In genomic region chrX:18676050-18676449, GRCh38 we compare ENCODE assay signal across 16 cellular contexts. TPM values are rescaled to one million over a fixed set of nuclear protein-coding genes. Genes with fewer than 3 reads are reported as not detected.
A peak's percentile ranks its signal among the peaks of the same experiment; 100 is the strongest.
DNase-seq lines count a peak whose midpoint lies in the region; ATAC-seq, FAIRE-seq and TF ChIP-seq lines count a peak whose summit lies in the region.
"Had no signal": no experiment of that assay in that cellular context is flagged by ENCODE, and none has a peak within 500 bp of the region (broad histone marks: within the 10 kb centered on the region; RNA-seq: fewer than 3 reads in every experiment).

No MANE protein-coding gene starts in this region.

- intact Hi-C loops in activated CD4-positive, alpha-beta T cell treated with anti-CD3 and anti-CD28 coated beads for 36 hours (cut with DNase I, micrococcal nuclease), result loop anchor here (10.0 kb wide), 4 partner anchors 251 to 941 kb away; partner anchors contain the start of genes CDKL5 (in 1 of the 2), PDHA1 (in 1 of the 2), PHKA2 (in 1 of the 2) and SCML1 (in 1 of the 2)
- intact Hi-C loops in activated T-helper 1 cell treated with anti-CD3 and anti-CD28 coated beads, Interleukin-12 subunit alpha, Interleukin-12 subunit beta, Interleukin-2, Interleukin-4 antibody, amounts not matched to agents 30 ng/mL and 10 ng/mL and 1 ng/mL, durations not matched to agents 14 hours and 24 hours and 36 hours (cut with micrococcal nuclease), result loop anchor here (10.0 kb wide), 1 partner anchor 941 kb away; the partner anchor contains the start of gene SCML1
- intact Hi-C loops in gastrocnemius medialis (cut with DNase I; ENCODE audit: low total_unique reads), result loop anchor here (10.0 kb wide), 1 partner anchor 669 kb away; the partner anchor contains the start of gene PDHA1

- H3K4me1 ChIP-seq in gastrocnemius medialis, result peaks cover 0 to 4% of the 10 kb centered on the region in 2 donors
- H3K4me1 ChIP-seq: right atrium auricular region, thyroid gland had no signal

- no peak for ATAC-seq in activated CD4-positive, alpha-beta T cell treated with anti-CD3 and anti-CD28 coated beads for 36 hours
- ATAC-seq in gastrocnemius medialis (no peak), GM21367 (IDR thresholded peaks at IDR 0.05; ENCODE audit: unreplicated experiment) (no peak)

- H3K4me3 ChIP-seq in gastrocnemius medialis, result no peak overlapping the region

- TF ChIP-seq POLR2A in GM12891 (IDR thresholded peaks at IDR 0.05; ENCODE audit: low read depth, low read length) (no peak), gastrocnemius medialis (IDR thresholded peaks at IDR 0.05) (no peak)

- FAIRE-seq in GM12891 (lab: Jason Lieb, UNC), result peak; percentile 80

- CTCF ChIA-PET in activated CD4-positive, alpha-beta T cell treated with anti-CD3 and anti-CD28 coated beads for 36 hours (lab: Charles Lee), result interaction anchor here (1.2 to 1.3 kb wide), 2 partner anchors 8 to 251 kb away, joined by 3 read pairs; partner anchors contain the start of gene CDKL5

- H3K27me3 ChIP-seq in gastrocnemius medialis, result no peaks in the 10 kb centered on the region
- H3K27me3 ChIP-seq: right atrium auricular region, thyroid gland had no signal

- no peaks in the 10 kb centered on the region for H3K36me3 ChIP-seq in gastrocnemius medialis
- H3K36me3 ChIP-seq: left ventricle myocardium inferior, right atrium auricular region, thyroid gland had no signal

- peak overlapping the region; percentile 63 for H3K4me3 Mint-ChIP-seq in activated CD4-positive, alpha-beta T cell treated with anti-CD3 and anti-CD28 coated beads for 36 hours
- H3K4me3 Mint-ChIP-seq in activated T-helper 1 cell treated with anti-CD3 and anti-CD28 coated beads, Interleukin-12 subunit alpha, Interleukin-12 subunit beta, Interleukin-2, Interleukin-4 antibody, amounts not matched to agents 30 ng/mL and 10 ng/mL and 1 ng/mL, durations not matched to agents 14 hours and 24 hours and 36 hours, result peak overlapping the region; percentile 30
- peak overlapping the region; percentile 78 to 81 (median 80) for H3K4me3 Mint-ChIP-seq in nephron

- H3K9me3 ChIP-seq in gastrocnemius medialis, result no peaks in the 10 kb centered on the region
- H3K9me3 ChIP-seq: left ventricle myocardium inferior, right atrium auricular region, thyroid gland had no signal

- no peaks in the 10 kb centered on the region for H3K36me3 Mint-ChIP-seq in activated CD4-positive, alpha-beta T cell treated with anti-CD3 and anti-CD28 coated beads for 36 hours (ENCODE audit: low read depth)
- no peaks in the 10 kb centered on the region for H3K36me3 Mint-ChIP-seq in activated T-helper 1 cell treated with anti-CD3 and anti-CD28 coated beads, Interleukin-12 subunit alpha, Interleukin-12 subunit beta, Interleukin-2, Interleukin-4 antibody, amounts not matched to agents 30 ng/mL and 10 ng/mL and 1 ng/mL, durations not matched to agents 14 hours and 24 hours and 36 hours (ENCODE audit: low read depth)
- H3K36me3 Mint-ChIP-seq in nephron (ENCODE audit: low read depth), result no peaks in the 10 kb centered on the region
- H3K36me3 Mint-ChIP-seq: activated naive CD4-positive, alpha-beta T cell treated with anti-CD3 and anti-CD28 coated beads, Interleukin-2, amount 10 ng/mL, durations not matched to agents 7 days and 5 days had no signal

- no peaks in the 10 kb centered on the region for H3K27me3 Mint-ChIP-seq in activated CD4-positive, alpha-beta T cell treated with anti-CD3 and anti-CD28 coated beads for 36 hours
- H3K27me3 Mint-ChIP-seq in activated T-helper 1 cell treated with anti-CD3 and anti-CD28 coated beads, Interleukin-12 subunit alpha, Interleukin-12 subunit beta, Interleukin-2, Interleukin-4 antibody, amounts not matched to agents 30 ng/mL and 10 ng/mL and 1 ng/mL, durations not matched to agents 14 hours and 24 hours and 36 hours (ENCODE audit: insufficient read depth), result no peaks in the 10 kb centered on the region
- H3K27me3 Mint-ChIP-seq in nephron (ENCODE audit: low read depth), result no peaks in the 10 kb centered on the region

- TF ChIP-seq CTCF in nephron (IDR thresholded peaks at IDR 0.05; ENCODE audit: unreplicated experiment in 3 of 3) (no peak), gastrocnemius medialis (IDR thresholded peaks at IDR 0.05 in 4 of 5, conservative IDR thresholded peaks at IDR 0.05 in 1 of 5) (no peak)

- DNase-seq in activated CD4-positive, alpha-beta T cell treated with anti-CD3 and anti-CD28 coated beads for 36 hours, result no peak
- no peak for DNase-seq in activated CD4-positive, alpha-beta T cell treated with anti-CD3 and anti-CD28 coated beads, Interleukin-2, amount 50 U/mL, for 1 hour
- no peak for DNase-seq in GM12891 (ENCODE audit: insufficient read length, low spot score)
- no peak for DNase-seq in activated T-helper 1 cell treated with anti-CD3 and anti-CD28 coated beads, Interleukin-12 subunit alpha, Interleukin-12 subunit beta, Interleukin-2, Interleukin-4 antibody, amounts not matched to agents 30 ng/mL and 10 ng/mL and 1 ng/mL, durations not matched to agents 14 hours and 24 hours and 36 hours (ENCODE audit: low spot score)
- no peak for DNase-seq in dermis blood vessel endothelial cell
- no peak for DNase-seq in gastrocnemius medialis
- DNase-seq: activated naive CD4-positive, alpha-beta T cell treated with anti-CD3 and anti-CD28 coated beads, Interleukin-2, amount 10 ng/mL, durations not matched to agents 7 days and 5 days; left ventricle myocardium inferior; NCI-H2107 had no signal

- POLR2A ChIA-PET in activated CD4-positive, alpha-beta T cell treated with anti-CD3 and anti-CD28 coated beads for 36 hours (lab: Charles Lee), result no interaction called here

- peak overlapping the region in 1 of 4 donors; percentile 89 for H3K27ac ChIP-seq in gastrocnemius medialis

- peaks cover 6% of the 10 kb centered on the region for H3K4me1 Mint-ChIP-seq in activated CD4-positive, alpha-beta T cell treated with anti-CD3 and anti-CD28 coated beads for 36 hours
- H3K4me1 Mint-ChIP-seq in activated T-helper 1 cell treated with anti-CD3 and anti-CD28 coated beads, Interleukin-12 subunit alpha, Interleukin-12 subunit beta, Interleukin-2, Interleukin-4 antibody, amounts not matched to agents 30 ng/mL and 10 ng/mL and 1 ng/mL, durations not matched to agents 14 hours and 24 hours and 36 hours (ENCODE audit: low read depth), result no peaks in the 10 kb centered on the region
- H3K4me1 Mint-ChIP-seq in nephron, result no peaks in the 10 kb centered on the region

- in situ Hi-C loops in gastrocnemius medialis (cut with MboI; ENCODE audit: low sequenced_read_pairs in 4 of 4), result loop anchor here in 3 of 4 donors (25.0 kb wide), 2 partner anchors 211 to 264 kb away; no protein-coding TSS in a partner anchor

- H3K27ac Mint-ChIP-seq in activated CD4-positive, alpha-beta T cell treated with anti-CD3 and anti-CD28 coated beads for 36 hours, result peak overlapping the region; percentile 47
- H3K27ac Mint-ChIP-seq in activated T-helper 1 cell treated with anti-CD3 and anti-CD28 coated beads, Interleukin-12 subunit alpha, Interleukin-12 subunit beta, Interleukin-2, Interleukin-4 antibody, amounts not matched to agents 30 ng/mL and 10 ng/mL and 1 ng/mL, durations not matched to agents 14 hours and 24 hours and 36 hours, result no peak overlapping the region
- H3K27ac Mint-ChIP-seq in nephron, result peak overlapping the region in 1 of 3 experiments; percentile 64

- H3K9me3 Mint-ChIP-seq in activated CD4-positive, alpha-beta T cell treated with anti-CD3 and anti-CD28 coated beads for 36 hours (ENCODE audit: low read depth), result no peaks in the 10 kb centered on the region
- H3K9me3 Mint-ChIP-seq in activated T-helper 1 cell treated with anti-CD3 and anti-CD28 coated beads, Interleukin-12 subunit alpha, Interleukin-12 subunit beta, Interleukin-2, Interleukin-4 antibody, amounts not matched to agents 30 ng/mL and 10 ng/mL and 1 ng/mL, durations not matched to agents 14 hours and 24 hours and 36 hours, result no peaks in the 10 kb centered on the region
- peaks cover 18% of the 10 kb centered on the region for H3K9me3 Mint-ChIP-seq in nephron
- H3K9me3 Mint-ChIP-seq: activated naive CD4-positive, alpha-beta T cell treated with anti-CD3 and anti-CD28 coated beads, Interleukin-2, amount 10 ng/mL, durations not matched to agents 7 days and 5 days had no signal

TF ChIP-seq in GM12891, 5 proteins besides CTCF, POLR2A, EP300 and RAD21:
- TF ChIP-seq POLR2AphosphoS5 (IDR thresholded peaks at IDR 0.05; ENCODE audit: low read depth, low read length) (no peak), SPI1 (IDR thresholded peaks at IDR 0.05; ENCODE audit: low read depth, low read length) (no peak), POU2F2 (IDR thresholded peaks at IDR 0.05; ENCODE audit: low read depth, low read length) (no peak), PAX5 (IDR thresholded peaks at IDR 0.05; ENCODE audit: insufficient read depth, low read length, severe bottlenecking) (no peak)

RNA-seq across cellular contexts. Expression of gene RS1, which starts 4.1 kb away (rescaled TPM):
- not detected for total RNA-seq in activated CD4-positive, alpha-beta T cell treated with anti-CD3 and anti-CD28 coated beads for 36 hours
- 0.05 TPM for polyA plus RNA-seq in GM12891 (2012; ENCODE audit: low read depth, missing spikeins)
- not detected in 2 replicates for total RNA-seq in activated T-helper 1 cell treated with anti-CD3 and anti-CD28 coated beads, Interleukin-12 subunit alpha, Interleukin-12 subunit beta, Interleukin-2, Interleukin-4 antibody, amounts not matched to agents 30 ng/mL and 10 ng/mL and 1 ng/mL, durations not matched to agents 14 hours and 24 hours and 36 hours
- total RNA-seq in dermis blood vessel endothelial cell (not detected in 2 replicates), gastrocnemius medialis (not detected)
- total RNA-seq: cardiac septum, HT1080, left ventricle myocardium inferior, right atrium auricular region had no signal
- polyA plus RNA-seq: neural cell had no signal

RNA-seq across cellular contexts. Expression of gene PPEF1, which starts 31.4 kb away (rescaled TPM):
- under 1 TPM; 0.26 to 0.30 TPM for total RNA-seq in activated CD4-positive, alpha-beta T cell treated with anti-CD3 and anti-CD28 coated beads for 36 hours
- 2.3 TPM for polyA plus RNA-seq in GM12891 (2012; ENCODE audit: low read depth, missing spikeins)
- not detected in 2 replicates for total RNA-seq in activated T-helper 1 cell treated with anti-CD3 and anti-CD28 coated beads, Interleukin-12 subunit alpha, Interleukin-12 subunit beta, Interleukin-2, Interleukin-4 antibody, amounts not matched to agents 30 ng/mL and 10 ng/mL and 1 ng/mL, durations not matched to agents 14 hours and 24 hours and 36 hours
- not detected in 2 replicates for total RNA-seq in dermis blood vessel endothelial cell
- total RNA-seq in gastrocnemius medialis, result 1 to 10 TPM in 1 of 4 donors, not detected in 3; 1.8 TPM
- total RNA-seq: HT1080 had no signal

Comparison
In these comparisons a context has a peak if more than half of its experiments do, and no peak if none do; other contexts are left out.
1. H3K4me3 Mint-ChIP-seq: peak in every context shown above with its lines; median percentile 80 in nephron; 63 in activated CD4-positive, alpha-beta T cell treated with anti-CD3 and anti-CD28 coated beads for 36 hours; 30 in activated T-helper 1 cell treated with anti-CD3 and anti-CD28 coated beads, Interleukin-12 subunit alpha, Interleukin-12 subunit beta, Interleukin-2, Interleukin-4 antibody, amounts not matched to agents 30 ng/mL and 10 ng/mL and 1 ng/mL, durations not matched to agents 14 hours and 24 hours and 36 hours.